Comparison of ENCODE assay signal across 11 cellular contexts in the genomic region with DNA sequence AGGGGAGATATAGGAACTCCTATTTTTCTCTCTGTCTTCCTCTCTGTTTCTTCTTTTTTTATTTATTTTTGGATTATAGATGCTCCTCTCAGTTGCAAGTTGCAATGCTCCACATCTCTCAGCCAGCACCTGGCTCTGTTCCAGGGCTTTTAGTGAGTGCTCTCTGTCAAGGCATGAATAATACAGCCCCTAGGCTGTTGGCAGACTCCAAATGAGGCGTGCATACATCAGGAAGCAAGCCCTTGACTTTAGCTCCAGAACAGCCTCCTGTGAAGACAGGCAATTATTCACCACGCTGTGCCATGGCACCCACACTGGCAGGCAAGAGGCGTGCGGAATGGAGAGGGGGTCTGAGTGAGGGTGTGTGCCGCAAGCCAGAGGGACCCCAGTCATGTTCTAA.
DNase-seq lines count a peak whose midpoint lies in the region; ATAC-seq and TF ChIP-seq lines count a peak whose summit lies in the region.
"Had no signal": no experiment of that assay in that cellular context is flagged by ENCODE, and none has a peak within 500 bp of the region (broad histone marks: within the 10 kb centered on the region; RNA-seq: fewer than 3 reads in every experiment).

No MANE protein-coding gene starts in this region.

- H3K4me3 Mint-ChIP-seq in activated CD4-positive, alpha-beta T cell treated with anti-CD3 and anti-CD28 coated beads, Interleukin-2, amount 10 ng/mL, durations not matched to agents 24 days and 14 days: no peak overlapping the region
- H3K4me3 Mint-ChIP-seq: stimulated activated naive B cell treated with anti-CD40 and anti-IgM and Interleukin-4, amounts not matched to agents 10 μg/mL and 1 μg/mL and 100 μg/mL, for 72 hours had no signal

- ATAC-seq in gastroesophageal sphincter: no peak
- ATAC-seq: activated naive CD4-positive, alpha-beta T cell treated with anti-CD3 and anti-CD28 coated beads, Interleukin-2, amount 50 U/mL, for 72 hours; stimulated activated naive B cell treated with anti-CD40 and anti-IgM and Interleukin-4, amounts not matched to agents 10 μg/mL and 1 μg/mL and 100 μg/mL, for 72 hours had no signal

- H3K4me1 Mint-ChIP-seq in activated CD4-positive, alpha-beta T cell treated with anti-CD3 and anti-CD28 coated beads, Interleukin-2, amount 10 ng/mL, durations not matched to agents 24 days and 14 days: no peaks in the 10 kb centered on the region
- H3K4me1 Mint-ChIP-seq: stimulated activated naive B cell treated with anti-CD40 and anti-IgM and Interleukin-4, amounts not matched to agents 10 μg/mL and 1 μg/mL and 100 μg/mL, for 72 hours had no signal

- DNase-seq in cardiac muscle cell (ENCODE audit: low read depth in 1 of 2, low spot score in 1 of 2): peak; percentile 9 to 93
- no peak for DNase-seq in cardiac septum (ENCODE audit: low spot score)
- peak; percentile 47 for DNase-seq in RPMI8226
- DNase-seq in head of caudate nucleus: peak in 39 of 42 donors; percentile 46 to 89 (median 73)
- peak; percentile 57 for DNase-seq in ureter (ENCODE audit: low spot score)
- DNase-seq in KBM-7: no peak
- DNase-seq in activated CD4-positive, alpha-beta T cell treated with anti-CD3 and anti-CD28 coated beads, Interleukin-2, amount 10 ng/mL, durations not matched to agents 24 days and 14 days: no peak
- DNase-seq: stimulated activated naive B cell treated with anti-CD40 and anti-IgM and Interleukin-4, amounts not matched to agents 10 μg/mL and 1 μg/mL and 100 μg/mL, for 72 hours had no signal

- WGBS in gastroesophageal sphincter (ENCODE audit: low coverage in 1 of 2), 2 donors: 20% methylated on average over 1 of the region's 5 CpGs; no CpG with 5 or more reads in 1 of the 2 donors

- H3K4me1 ChIP-seq in cardiac muscle cell (ENCODE audit: low read depth) (peaks cover 16% of the 10 kb centered on the region), gastroesophageal sphincter (no peaks in the 10 kb centered on the region)
- H3K4me1 ChIP-seq: parathyroid adenoma had no signal

- no peak overlapping the region for H3K27ac Mint-ChIP-seq in activated CD4-positive, alpha-beta T cell treated with anti-CD3 and anti-CD28 coated beads, Interleukin-2, amount 10 ng/mL, durations not matched to agents 24 days and 14 days
- H3K27ac Mint-ChIP-seq: activated naive CD4-positive, alpha-beta T cell treated with anti-CD3 and anti-CD28 coated beads, Interleukin-2, amount 50 U/mL, for 72 hours; stimulated activated naive B cell treated with anti-CD40 and anti-IgM and Interleukin-4, amounts not matched to agents 10 μg/mL and 1 μg/mL and 100 μg/mL, for 72 hours had no signal

- no peak for TF ChIP-seq EP300 in gastroesophageal sphincter (IDR thresholded peaks at IDR 0.05)

- intact Hi-C loops in cardiac septum (cut with DNase I) (no loop called here), head of caudate nucleus (cut with DNase I) (no loop called here)
- intact Hi-C loops in activated CD4-positive, alpha-beta T cell treated with anti-CD3 and anti-CD28 coated beads, Interleukin-2, amount 10 ng/mL, durations not matched to agents 24 days and 14 days (cut with micrococcal nuclease): no loop called here

- TF ChIP-seq CTCF in cardiac muscle cell (IDR thresholded peaks at IDR 0.05; ENCODE audit: low read depth, low read length): no peak
- no peak for TF ChIP-seq CTCF in gastroesophageal sphincter (IDR thresholded peaks at IDR 0.05)

- H3K4me3 ChIP-seq in cardiac muscle cell (no peak overlapping the region), gastroesophageal sphincter (no peak overlapping the region)

- H3K27me3 ChIP-seq in cardiac muscle cell (no peaks in the 10 kb centered on the region), gastroesophageal sphincter (no peaks in the 10 kb centered on the region)

- no peak for TF ChIP-seq POLR2A in gastroesophageal sphincter (IDR thresholded peaks at IDR 0.05)

- no peaks in the 10 kb centered on the region for H3K27me3 Mint-ChIP-seq in activated CD4-positive, alpha-beta T cell treated with anti-CD3 and anti-CD28 coated beads, Interleukin-2, amount 10 ng/mL, durations not matched to agents 24 days and 14 days
- H3K27me3 Mint-ChIP-seq: stimulated activated naive B cell treated with anti-CD40 and anti-IgM and Interleukin-4, amounts not matched to agents 10 μg/mL and 1 μg/mL and 100 μg/mL, for 72 hours had no signal

- no peak overlapping the region for H3K27ac ChIP-seq in cardiac muscle cell
- no peak overlapping the region for H3K27ac ChIP-seq in gastroesophageal sphincter
- H3K27ac ChIP-seq: parathyroid adenoma had no signal

- H3K9me3 ChIP-seq in cardiac muscle cell (ENCODE audit: low read depth): no peaks in the 10 kb centered on the region
- no peaks in the 10 kb centered on the region for H3K9me3 ChIP-seq in gastroesophageal sphincter

- H3K9me3 Mint-ChIP-seq in activated CD4-positive, alpha-beta T cell treated with anti-CD3 and anti-CD28 coated beads, Interleukin-2, amount 10 ng/mL, durations not matched to agents 24 days and 14 days: no peaks in the 10 kb centered on the region
- H3K9me3 Mint-ChIP-seq: activated naive CD4-positive, alpha-beta T cell treated with anti-CD3 and anti-CD28 coated beads, Interleukin-2, amount 50 U/mL, for 72 hours; stimulated activated naive B cell treated with anti-CD40 and anti-IgM and Interleukin-4, amounts not matched to agents 10 μg/mL and 1 μg/mL and 100 μg/mL, for 72 hours had no signal

- no peaks in the 10 kb centered on the region for H3K36me3 ChIP-seq in cardiac muscle cell
- H3K36me3 ChIP-seq in gastroesophageal sphincter: no peaks in the 10 kb centered on the region

- H3K36me3 Mint-ChIP-seq in activated CD4-positive, alpha-beta T cell treated with anti-CD3 and anti-CD28 coated beads, Interleukin-2, amount 10 ng/mL, durations not matched to agents 24 days and 14 days (ENCODE audit: low read depth): no peaks in the 10 kb centered on the region
- H3K36me3 Mint-ChIP-seq: activated naive CD4-positive, alpha-beta T cell treated with anti-CD3 and anti-CD28 coated beads, Interleukin-2, amount 50 U/mL, for 72 hours; stimulated activated naive B cell treated with anti-CD40 and anti-IgM and Interleukin-4, amounts not matched to agents 10 μg/mL and 1 μg/mL and 100 μg/mL, for 72 hours had no signal

- in situ Hi-C loops in KBM-7 (cut with MboI; ENCODE audit: low pct_unique_long_range_greater_than_20kb, low sequenced_read_pairs): no loop called here

Comparison
In these comparisons a context has a peak if more than half of its experiments do, and no peak if none do; other contexts are left out.
1. DNase-seq: peak in cardiac muscle cell (2 of 2), RPMI8226 (single experiment), head of caudate nucleus (39 of 42) and ureter (single experiment); none in cardiac septum (single experiment), KBM-7 (single experiment) and activated CD4-positive, alpha-beta T cell treated with anti-CD3 and anti-CD28 coated beads, Interleukin-2, amount 10 ng/mL, durations not matched to agents 24 days and 14 days (single experiment).